ENCODE assay signal across 8 cellular contexts in genomic region chr19:18208098-18208951, GRCh38. TPM values are rescaled to one million over a fixed set of nuclear protein-coding genes. Genes with fewer than 3 reads are reported as not detected.
DNase-seq lines count a peak whose midpoint lies in the region; ATAC-seq, FAIRE-seq and TF ChIP-seq lines count a peak whose summit lies in the region.

No MANE protein-coding gene starts in this region.

- peak overlapping the region; percentile 10 for H3K4me2 ChIP-seq in astrocyte (ENCODE audit: low read length)
- no peak overlapping the region for H3K4me2 ChIP-seq in HepG2 (ENCODE audit: low read depth, low read length)

- H2AFZ ChIP-seq in astrocyte (ENCODE audit: low read depth, low read length) = no peak overlapping the region
- H2AFZ ChIP-seq in HepG2 (ENCODE audit: low read length) = no peak overlapping the region

- no TSS peak for BruUV-seq in HepG2 (replicated peaks; lab: Mats Ljungman, UMichigan)

- no peak overlapping the region for H3K4me3 ChIP-seq in astrocyte (ENCODE audit: insufficient read depth, low read depth, low read length)
- no peak overlapping the region for H3K4me3 ChIP-seq in HepG2 (replicated peaks in 1 of 3; ENCODE audit: insufficient read depth in 1 of 3, low read depth in 2 of 3, low read length in 3 of 3)
- no peak overlapping the region for H3K4me3 ChIP-seq in upper lobe of right lung

- H3K4me3 Mint-ChIP-seq in astrocyte (ENCODE audit: unreplicated experiment) = no peak overlapping the region

- TF ChIP-seq POLR2A in HepG2 (IDR thresholded peaks at IDR 0.05; ENCODE audit: insufficient read depth in 1 of 2, low read depth in 2 of 2, low read length in 2 of 2) = no peak

- H3K27ac Mint-ChIP-seq in astrocyte (ENCODE audit: unreplicated experiment) = no peak overlapping the region

- TF ChIP-seq EP300 in HepG2 (IDR thresholded peaks at IDR 0.05; ENCODE audit: low read depth in 2 of 2, low read length in 2 of 2) (no peak), HepG2 (CRISPR knock-in tag; IDR thresholded peaks at IDR 0.05; ENCODE audit: borderline replicate concordance) (no peak)

- H3K4me1 ChIP-seq in astrocyte (ENCODE audit: insufficient read depth, low read length) = peaks cover 12% of the 10 kb centered on the region
- peaks cover 8% of the 10 kb centered on the region for H3K4me1 ChIP-seq in HepG2 (ENCODE audit: insufficient read depth, low read length)
- H3K4me1 ChIP-seq in upper lobe of right lung = peaks cover 13% of the 10 kb centered on the region

- H3K27ac ChIP-seq in astrocyte (ENCODE audit: low read depth, low read length) (no peak overlapping the region), HepG2 (ENCODE audit: extremely low read length, insufficient read depth, low read length) (no peak overlapping the region), upper lobe of right lung (no peak overlapping the region)

- CTCF ChIA-PET in HepG2 (lab: Yijun Ruan, JAX; ENCODE audit: low intra/inter-chr PET ratio, low total read pairs) = interaction anchor here (1.2 to 3.2 kb wide), 2 partner anchors 43 to 202 kb away, joined by 3 to 38 read pairs; no protein-coding TSS in a partner anchor

- no peaks in the 10 kb centered on the region for H3K36me3 ChIP-seq in astrocyte (ENCODE audit: insufficient read depth, low read length)
- H3K36me3 ChIP-seq in HepG2 (replicated peaks in 1 of 2; ENCODE audit: control insufficient read depth in 1 of 2, insufficient read depth in 2 of 2, low read length in 2 of 2) = no peaks in the 10 kb centered on the region
- H3K36me3 ChIP-seq in upper lobe of right lung = no peaks in the 10 kb centered on the region

- no peaks in the 10 kb centered on the region for H3K27me3 ChIP-seq in astrocyte (ENCODE audit: insufficient read depth, low read length)
- H3K27me3 ChIP-seq in HepG2 (ENCODE audit: control insufficient read depth in 1 of 2, insufficient read depth in 2 of 2, low read length in 2 of 2) = peaks cover 0 to 8% of the 10 kb centered on the region in 2 experiments; a peak in 1 of 5 replicates
- no peaks in the 10 kb centered on the region for H3K27me3 ChIP-seq in upper lobe of right lung

- peaks cover under 1% of the 10 kb centered on the region for H3K9me3 Mint-ChIP-seq in astrocyte (ENCODE audit: unreplicated experiment)

- WGBS in HepG2 (ENCODE audit: low lambda C conversion rate) = 15% methylated on average over 12 of the region's 32 CpGs

- peak in 2 of 3 experiments; percentile 7 to 27 for DNase-seq in NCI-H1417 (lab: John Stamatoyannopoulos, UW)
- no peak for DNase-seq in NCI-H1417 treated with DMSO at 0.1 percent for 48 hours (lab: John Stamatoyannopoulos, UW)
- DNase-seq in OCI-M1 (lab: John Stamatoyannopoulos, UW) = peak; percentile 47
- DNase-seq in astrocyte (ENCODE audit: low read depth) = peak; percentile 55
- DNase-seq in HepG2 (ENCODE audit: low spot score) = no peak
- peak; percentile 75 for DNase-seq in upper lobe of right lung
- DNase-seq in middle frontal gyrus (ENCODE audit: extremely low spot score, low spot score) = no peak

- FAIRE-seq in astrocyte (lab: Jason Lieb, UNC) = no peak
- FAIRE-seq in HepG2 (lab: Jason Lieb, UNC) = no peak

- TF ChIP-seq CTCF in astrocyte (IDR thresholded peaks at IDR 0.05; ENCODE audit: insufficient read depth, low read depth, low read length) = no peak
- TF ChIP-seq CTCF in HepG2 (CRISPR knock-in tag; IDR thresholded peaks at IDR 0.05) = peak; percentile 70
- TF ChIP-seq CTCF in upper lobe of right lung (IDR thresholded peaks at IDR 0.05) = peak; percentile 74

- H3K36me3 Mint-ChIP-seq in astrocyte (ENCODE audit: low read depth, unreplicated experiment) = no peaks in the 10 kb centered on the region

- peaks cover 13% of the 10 kb centered on the region for H3K27me3 Mint-ChIP-seq in astrocyte (ENCODE audit: low read depth, unreplicated experiment)

- no peaks in the 10 kb centered on the region for H3K9me3 ChIP-seq in astrocyte (ENCODE audit: insufficient read depth, low read depth, low read length)
- H3K9me3 ChIP-seq in HepG2 (ENCODE audit: low read length) = no peaks in the 10 kb centered on the region
- no peaks in the 10 kb centered on the region for H3K9me3 ChIP-seq in upper lobe of right lung

- peaks cover under 1% of the 10 kb centered on the region for H4K20me1 ChIP-seq in astrocyte (ENCODE audit: insufficient read depth, low read length)
- H4K20me1 ChIP-seq in HepG2 (ENCODE audit: insufficient read depth, low read length) = no peaks in the 10 kb centered on the region

- H3K4me1 Mint-ChIP-seq in astrocyte (ENCODE audit: low read depth, unreplicated experiment) = no peaks in the 10 kb centered on the region

- intact Hi-C loops in HepG2 (cut with micrococcal nuclease; ENCODE audit: unreplicated experiment) = loop anchor here (1.0 to 5.0 kb wide), 2 partner anchors 44 to 204 kb away; no protein-coding TSS in a partner anchor
- intact Hi-C loops in upper lobe of right lung (cut with DNase I) = loop anchor here (10.0 kb wide), 1 partner anchor 46 kb away; a partner anchor contains a TSS

- no peak for ATAC-seq in HepG2
- ATAC-seq in upper lobe of right lung = no peak
- no peak for ATAC-seq in GM18909 (IDR thresholded peaks at IDR 0.05; ENCODE audit: poor library complexity, unreplicated experiment)

- no peak overlapping the region for H3K9ac ChIP-seq in astrocyte (ENCODE audit: low read length)
- no peak overlapping the region for H3K9ac ChIP-seq in HepG2 (ENCODE audit: insufficient read depth, low read depth, low read length)

- POLR2A ChIA-PET in HepG2 (lab: Yijun Ruan, JAX) = no interaction called here

- in situ Hi-C loops in HepG2 (cut with HindIII; ENCODE audit: extremely low pct_ligation_motif_present, low pct_unique_long_range_greater_than_20kb) = loop anchor here (5.0 to 10.0 kb wide), 2 partner anchors 44 to 206 kb away; partner anchors contain the start of gene SSBP4

- H3K79me2 ChIP-seq in astrocyte (ENCODE audit: insufficient read depth, low read length) (peaks cover under 1% of the 10 kb centered on the region), HepG2 (ENCODE audit: insufficient read depth, low read length) (no peaks in the 10 kb centered on the region)

- peak; percentile 53; the same call in 1 of the 2 replicates for TF ChIP-seq RAD21 in HepG2 (CRISPR knock-in tag; IDR thresholded peaks at IDR 0.05)

RNA-seq across cellular contexts. Expression of gene RAB3A, which starts 4.5 kb away (rescaled TPM):
- total RNA-seq in astrocyte = 6.6 and 7.5 TPM in 2 replicates
- 0.53 and 0.58 TPM in 2 replicates for total RNA-seq in HepG2 (2016; rRNA removed; fragmentation: Illumina TruSeq; extraction: Trizol)
- 1.5 and 2.4 TPM in 2 replicates for total RNA-seq in HepG2 (2016; cell fraction: cytosol; rRNA removed; fragmentation: Illumina TruSeq; extraction: Trizol; ENCODE audit: low read depth)
- total RNA-seq in HepG2 (2016; cell fraction: insoluble cytoplasmic fraction; rRNA removed; fragmentation: Illumina TruSeq; extraction: Trizol) = 0.61 and 1.2 TPM in 2 replicates
- total RNA-seq in HepG2 (2016; cell fraction: membrane; rRNA removed; fragmentation: Illumina TruSeq; extraction: Trizol) = 1.4 and 1.8 TPM in 2 replicates
- total RNA-seq in HepG2 (2016; cell fraction: nucleus; rRNA removed; fragmentation: Illumina TruSeq; extraction: Trizol) = 1.0 and 1.4 TPM in 2 replicates
- 0.95 and 0.98 TPM in 2 replicates for polyA plus RNA-seq in HepG2 (2011; rRNA removed)
- 1.4 TPM in 2 replicates for polyA plus RNA-seq in HepG2 (2011; cell fraction: cytosol; rRNA removed)
- polyA plus RNA-seq in HepG2 (2011; cell fraction: nucleus; rRNA removed) = 2.7 and 3.2 TPM in 2 replicates
- polyA plus RNA-seq in HepG2 (2012) = 1.8 and 2.1 TPM in 2 replicates
- 0.90 and 0.94 TPM in 2 replicates for polyA plus RNA-seq in HepG2 (2016; cell fraction: cytosol; fragmentation: Illumina TruSeq; extraction: Trizol; ENCODE audit: low read depth)
- polyA plus RNA-seq in HepG2 (2016; cell fraction: insoluble cytoplasmic fraction; fragmentation: Illumina TruSeq; extraction: Trizol; ENCODE audit: low read depth) = 1.1 and 2.1 TPM in 2 replicates
- 1.1 TPM in 2 replicates for polyA plus RNA-seq in HepG2 (2016; cell fraction: membrane; fragmentation: Illumina TruSeq; extraction: Trizol; ENCODE audit: low read depth)
- polyA plus RNA-seq in HepG2 (2016; cell fraction: nucleus; fragmentation: Illumina TruSeq; extraction: Trizol; ENCODE audit: insufficient read depth, low read depth) = 2.0 and 3.3 TPM in 2 replicates
- 4.2 and 9.4 TPM in 2 replicates for polyA minus RNA-seq in HepG2 (2011; rRNA and poly(A)+ RNA removed; ENCODE audit: low replicate concordance)
- polyA minus RNA-seq in HepG2 (2011; cell fraction: cytosol; rRNA and poly(A)+ RNA removed) = 3.9 and 4.1 TPM in 2 replicates
- polyA minus RNA-seq in HepG2 (2011; cell fraction: nucleus; rRNA and poly(A)+ RNA removed) = 0.64 and 1.2 TPM in 2 replicates
- total RNA-seq in upper lobe of right lung = 1.9 TPM

RNA-seq across cellular contexts. Expression of gene MPV17L2, which starts 15.3 kb away (rescaled TPM):
- total RNA-seq in astrocyte (17.7 and 21.8 TPM in 2 replicates), HepG2 (2016; rRNA removed; fragmentation: Illumina TruSeq; extraction: Trizol) (13.0 and 16.7 TPM in 2 replicates), upper lobe of right lung (8.2 TPM)
- total RNA-seq in HepG2 (2016; cell fraction: cytosol; rRNA removed; fragmentation: Illumina TruSeq; extraction: Trizol; ENCODE audit: low read depth) = 5.8 and 6.2 TPM in 2 replicates
- 13.4 and 17.8 TPM in 2 replicates for total RNA-seq in HepG2 (2016; cell fraction: insoluble cytoplasmic fraction; rRNA removed; fragmentation: Illumina TruSeq; extraction: Trizol)
- total RNA-seq in HepG2 (2016; cell fraction: membrane; rRNA removed; fragmentation: Illumina TruSeq; extraction: Trizol) = 8.3 and 11.1 TPM in 2 replicates
- 9.2 and 11.2 TPM in 2 replicates for total RNA-seq in HepG2 (2016; cell fraction: nucleus; rRNA removed; fragmentation: Illumina TruSeq; extraction: Trizol)
- 12.4 and 13.6 TPM in 2 replicates for polyA plus RNA-seq in HepG2 (2011; rRNA removed)
- polyA plus RNA-seq in HepG2 (2011; cell fraction: cytosol; rRNA removed) = 8.7 and 13.2 TPM in 2 replicates
- polyA plus RNA-seq in HepG2 (2011; cell fraction: nucleus; rRNA removed) = 5.8 and 6.4 TPM in 2 replicates
- 6.0 and 9.4 TPM in 2 replicates for polyA plus RNA-seq in HepG2 (2012)
- polyA plus RNA-seq in HepG2 (2016; cell fraction: cytosol; fragmentation: Illumina TruSeq; extraction: Trizol; ENCODE audit: low read depth) = 7.8 and 8.4 TPM in 2 replicates
- polyA plus RNA-seq in HepG2 (2016; cell fraction: insoluble cytoplasmic fraction; fragmentation: Illumina TruSeq; extraction: Trizol; ENCODE audit: low read depth) = 21.7 TPM in 2 replicates
- polyA plus RNA-seq in HepG2 (2016; cell fraction: membrane; fragmentation: Illumina TruSeq; extraction: Trizol; ENCODE audit: low read depth) = 9.2 and 11.9 TPM in 2 replicates
- polyA plus RNA-seq in HepG2 (2016; cell fraction: nucleus; fragmentation: Illumina TruSeq; extraction: Trizol; ENCODE audit: insufficient read depth, low read depth) = 27.8 and 29.4 TPM in 2 replicates
- 22.3 and 69.9 TPM in 2 replicates for polyA minus RNA-seq in HepG2 (2011; rRNA and poly(A)+ RNA removed; ENCODE audit: low replicate concordance)
- 3.4 and 4.1 TPM in 2 replicates for polyA minus RNA-seq in HepG2 (2011; cell fraction: cytosol; rRNA and poly(A)+ RNA removed)
- polyA minus RNA-seq in HepG2 (2011; cell fraction: nucleus; rRNA and poly(A)+ RNA removed) = 2.5 and 3.7 TPM in 2 replicates

RNA-seq across cellular contexts. Expression of gene PDE4C, which starts 17.9 kb away (rescaled TPM):
- total RNA-seq in astrocyte (0.64 and 0.70 TPM in 2 replicates), HepG2 (2016; rRNA removed; fragmentation: Illumina TruSeq; extraction: Trizol) (0.90 and 1.4 TPM in 2 replicates), upper lobe of right lung (7.6 TPM)
- 0.30 and 0.44 TPM in 2 replicates for total RNA-seq in HepG2 (2016; cell fraction: cytosol; rRNA removed; fragmentation: Illumina TruSeq; extraction: Trizol; ENCODE audit: low read depth)
- total RNA-seq in HepG2 (2016; cell fraction: insoluble cytoplasmic fraction; rRNA removed; fragmentation: Illumina TruSeq; extraction: Trizol) = 0.49 and 1.5 TPM in 2 replicates
- 0.07 and 0.37 TPM in 2 replicates for total RNA-seq in HepG2 (2016; cell fraction: membrane; rRNA removed; fragmentation: Illumina TruSeq; extraction: Trizol)
- total RNA-seq in HepG2 (2016; cell fraction: nucleus; rRNA removed; fragmentation: Illumina TruSeq; extraction: Trizol) = 1.7 and 2.4 TPM in 2 replicates
- 14.0 and 17.9 TPM in 2 replicates for polyA plus RNA-seq in HepG2 (2011; rRNA removed)
- 3.4 and 4.6 TPM in 2 replicates for polyA plus RNA-seq in HepG2 (2011; cell fraction: cytosol; rRNA removed)
- polyA plus RNA-seq in HepG2 (2011; cell fraction: nucleus; rRNA removed) = 128 and 158 TPM in 2 replicates
- polyA plus RNA-seq in HepG2 (2012) = 2.2 and 3.2 TPM in 2 replicates
- polyA plus RNA-seq in HepG2 (2016; cell fraction: cytosol; fragmentation: Illumina TruSeq; extraction: Trizol; ENCODE audit: low read depth) = not detected in 2 replicates
- polyA plus RNA-seq in HepG2 (2016; cell fraction: insoluble cytoplasmic fraction; fragmentation: Illumina TruSeq; extraction: Trizol; ENCODE audit: low read depth) = 0.33 and 0.37 TPM in 2 replicates
- polyA plus RNA-seq in HepG2 (2016; cell fraction: membrane; fragmentation: Illumina TruSeq; extraction: Trizol; ENCODE audit: low read depth) = not detected in 2 replicates
- 10.9 and 11.5 TPM in 2 replicates for polyA plus RNA-seq in HepG2 (2016; cell fraction: nucleus; fragmentation: Illumina TruSeq; extraction: Trizol; ENCODE audit: insufficient read depth, low read depth)
- 0.56 and 12.3 TPM in 2 replicates for polyA minus RNA-seq in HepG2 (2011; rRNA and poly(A)+ RNA removed; ENCODE audit: low replicate concordance)
- polyA minus RNA-seq in HepG2 (2011; cell fraction: cytosol; rRNA and poly(A)+ RNA removed) = 1.5 and 3.1 TPM in 2 replicates
- polyA minus RNA-seq in HepG2 (2011; cell fraction: nucleus; rRNA and poly(A)+ RNA removed) = 30.4 and 31.1 TPM in 2 replicates

RNA-seq across cellular contexts. Expression of gene IFI30, which starts 34.7 kb away (rescaled TPM):
- total RNA-seq in astrocyte (0.89 and 2.3 TPM in 2 replicates), HepG2 (2016; rRNA removed; fragmentation: Illumina TruSeq; extraction: Trizol) (41.2 and 79.4 TPM in 2 replicates), upper lobe of right lung (554 TPM)
- total RNA-seq in HepG2 (2016; cell fraction: cytosol; rRNA removed; fragmentation: Illumina TruSeq; extraction: Trizol; ENCODE audit: low read depth) = 49.8 and 56.5 TPM in 2 replicates
- 39.1 and 76.9 TPM in 2 replicates for total RNA-seq in HepG2 (2016; cell fraction: insoluble cytoplasmic fraction; rRNA removed; fragmentation: Illumina TruSeq; extraction: Trizol)
- 32.9 and 35.3 TPM in 2 replicates for total RNA-seq in HepG2 (2016; cell fraction: membrane; rRNA removed; fragmentation: Illumina TruSeq; extraction: Trizol)
- total RNA-seq in HepG2 (2016; cell fraction: nucleus; rRNA removed; fragmentation: Illumina TruSeq; extraction: Trizol) = 62.2 and 72.4 TPM in 2 replicates
- 24.7 and 25.0 TPM in 2 replicates for polyA plus RNA-seq in HepG2 (2011; rRNA removed)
- 33.2 and 51.0 TPM in 2 replicates for polyA plus RNA-seq in HepG2 (2011; cell fraction: cytosol; rRNA removed)
- 13.2 and 16.2 TPM in 2 replicates for polyA plus RNA-seq in HepG2 (2011; cell fraction: nucleus; rRNA removed)
- 13.8 and 14.8 TPM in 2 replicates for polyA plus RNA-seq in HepG2 (2012)
- 68.0 and 80.0 TPM in 2 replicates for polyA plus RNA-seq in HepG2 (2016; cell fraction: cytosol; fragmentation: Illumina TruSeq; extraction: Trizol; ENCODE audit: low read depth)
- 46.2 and 52.2 TPM in 2 replicates for polyA plus RNA-seq in HepG2 (2016; cell fraction: insoluble cytoplasmic fraction; fragmentation: Illumina TruSeq; extraction: Trizol; ENCODE audit: low read depth)
- 28.9 and 31.1 TPM in 2 replicates for polyA plus RNA-seq in HepG2 (2016; cell fraction: membrane; fragmentation: Illumina TruSeq; extraction: Trizol; ENCODE audit: low read depth)
- 133 TPM in 2 replicates for polyA plus RNA-seq in HepG2 (2016; cell fraction: nucleus; fragmentation: Illumina TruSeq; extraction: Trizol; ENCODE audit: insufficient read depth, low read depth)
- 49.7 and 255 TPM in 2 replicates for polyA minus RNA-seq in HepG2 (2011; rRNA and poly(A)+ RNA removed; ENCODE audit: low replicate concordance)
- polyA minus RNA-seq in HepG2 (2011; cell fraction: cytosol; rRNA and poly(A)+ RNA removed) = 11.2 and 23.9 TPM in 2 replicates
- polyA minus RNA-seq in HepG2 (2011; cell fraction: nucleus; rRNA and poly(A)+ RNA removed) = 3.7 and 4.4 TPM in 2 replicates

RNA-seq across cellular contexts. Expression of gene PIK3R2, which starts 55.4 kb away (rescaled TPM):
- total RNA-seq in astrocyte (58.4 and 60.6 TPM in 2 replicates), HepG2 (2016; rRNA removed; fragmentation: Illumina TruSeq; extraction: Trizol) (15.8 and 25.3 TPM in 2 replicates), upper lobe of right lung (24.2 TPM)
- 13.7 and 16.1 TPM in 2 replicates for total RNA-seq in HepG2 (2016; cell fraction: cytosol; rRNA removed; fragmentation: Illumina TruSeq; extraction: Trizol; ENCODE audit: low read depth)
- total RNA-seq in HepG2 (2016; cell fraction: insoluble cytoplasmic fraction; rRNA removed; fragmentation: Illumina TruSeq; extraction: Trizol) = 12.5 and 18.3 TPM in 2 replicates
- total RNA-seq in HepG2 (2016; cell fraction: membrane; rRNA removed; fragmentation: Illumina TruSeq; extraction: Trizol) = 33.3 and 40.2 TPM in 2 replicates
- total RNA-seq in HepG2 (2016; cell fraction: nucleus; rRNA removed; fragmentation: Illumina TruSeq; extraction: Trizol) = 14.5 and 18.4 TPM in 2 replicates
- 18.6 and 27.2 TPM in 2 replicates for polyA plus RNA-seq in HepG2 (2011; rRNA removed)
- polyA plus RNA-seq in HepG2 (2011; cell fraction: cytosol; rRNA removed) = 17.0 and 21.2 TPM in 2 replicates
- 35.7 and 42.1 TPM in 2 replicates for polyA plus RNA-seq in HepG2 (2011; cell fraction: nucleus; rRNA removed)
- 39.2 and 39.3 TPM in 2 replicates for polyA plus RNA-seq in HepG2 (2012)
- polyA plus RNA-seq in HepG2 (2016; cell fraction: cytosol; fragmentation: Illumina TruSeq; extraction: Trizol; ENCODE audit: low read depth) = 8.4 and 11.9 TPM in 2 replicates
- 30.5 and 42.6 TPM in 2 replicates for polyA plus RNA-seq in HepG2 (2016; cell fraction: insoluble cytoplasmic fraction; fragmentation: Illumina TruSeq; extraction: Trizol; ENCODE audit: low read depth)
- polyA plus RNA-seq in HepG2 (2016; cell fraction: membrane; fragmentation: Illumina TruSeq; extraction: Trizol; ENCODE audit: low read depth) = 46.8 and 48.0 TPM in 2 replicates
- polyA plus RNA-seq in HepG2 (2016; cell fraction: nucleus; fragmentation: Illumina TruSeq; extraction: Trizol; ENCODE audit: insufficient read depth, low read depth) = 60.8 and 65.6 TPM in 2 replicates
- 18.1 and 22.4 TPM in 2 replicates for polyA minus RNA-seq in HepG2 (2011; rRNA and poly(A)+ RNA removed; ENCODE audit: low replicate concordance)
- 12.0 and 21.3 TPM in 2 replicates for polyA minus RNA-seq in HepG2 (2011; cell fraction: cytosol; rRNA and poly(A)+ RNA removed)
- 12.7 and 19.6 TPM in 2 replicates for polyA minus RNA-seq in HepG2 (2011; cell fraction: nucleus; rRNA and poly(A)+ RNA removed)

Comparison
In these comparisons a context has a peak if more than half of its experiments do, and no peak if none do; other contexts are left out.
1. DNase-seq: peak in NCI-H1417 (2 of 3), OCI-M1 (single experiment), astrocyte (single experiment) and upper lobe of right lung (single experiment); none in NCI-H1417 treated with DMSO at 0.1 percent for 48 hours (single experiment), HepG2 (single experiment) and middle frontal gyrus (single experiment).